22 cellular contexts compared by ENCODE assay signal in the genomic region with DNA sequence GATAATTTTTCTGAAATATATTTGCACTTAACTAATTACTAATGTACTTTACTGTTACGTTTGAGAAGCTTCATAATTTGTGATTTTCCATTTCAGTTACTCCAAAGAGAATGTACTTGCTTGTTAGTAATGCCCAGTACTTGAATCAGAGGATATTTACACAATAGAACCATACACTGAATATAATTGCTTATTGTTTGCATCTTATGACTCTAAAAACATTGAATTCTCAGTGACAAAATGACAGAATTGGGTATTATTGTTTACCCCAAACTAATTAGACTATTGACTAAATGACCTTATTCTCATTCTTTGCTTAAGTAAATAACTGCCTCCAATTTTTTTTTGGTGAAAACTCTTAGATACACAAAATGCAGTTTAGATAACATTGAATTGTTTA. TPM values are rescaled to one million over a fixed set of nuclear protein-coding genes. Genes with fewer than 3 reads are reported as not detected.
DNase-seq lines count a peak whose midpoint lies in the region; ATAC-seq and TF ChIP-seq lines count a peak whose summit lies in the region.
"Had no signal": no experiment of that assay in that cellular context is flagged by ENCODE, and none has a peak within 500 bp of the region (broad histone marks: within the 10 kb centered on the region; RNA-seq: fewer than 3 reads in every experiment).

No MANE protein-coding gene starts in this region.

- no peak for DNase-seq in GM23338 (ENCODE audit: low spot score)
- DNase-seq in dorsolateral prefrontal cortex, result no peak
- DNase-seq in medulla oblongata (ENCODE audit: extremely low spot score), result peak; percentile 79
- peak; percentile 95 for DNase-seq in superior temporal gyrus (ENCODE audit: extremely low spot score)
- no peak for DNase-seq in activated naive CD4-positive, alpha-beta T cell (lab: John Stamatoyannopoulos, UW)
- DNase-seq in NCI-H82 (lab: John Stamatoyannopoulos, UW), result no peak
- DNase-seq: CD4-positive, CD25-positive, alpha-beta regulatory T cell; DMS53; Karpas-422; NCI-H1092; NCI-H1417 treated with DMSO at 0.1 percent for 48 hours; NCI-H1694 treated with DMSO at 0.1 percent for 48 hours; NCI-H2171 treated with DMSO at 0.1 percent for 48 hours; NCI-H345; NCI-H510A treated with DMSO at 0.1 percent for 48 hours; NCI-H748 treated with DMSO at 0.1 percent for 48 hours; PC-9 had no signal

- peaks cover 8% of the 10 kb centered on the region; the same call in 1 of the 2 replicates for H3K36me3 ChIP-seq in GM23338 (ENCODE audit: insufficient read depth)

- no peak for ATAC-seq in GM23338
- no peak for ATAC-seq in activated CD4-positive, CD25-positive, alpha-beta regulatory T cell treated with anti-CD3 and anti-CD28 coated beads, Interleukin-2, amount 50 U/mL, for 24 hours
- ATAC-seq: HepG2, Right ventricle myocardium inferior had no signal

- H3K4me2 ChIP-seq in GM23338, result no peak overlapping the region
- H3K4me2 ChIP-seq: BLaER1, PC-9 had no signal

- H3K4me1 ChIP-seq in GM23338 (ENCODE audit: insufficient read depth), result 0 out of 2 replicates have a peak, but pooled peaks cover 6% of the 10 kb centered on the region
- H3K4me1 ChIP-seq: BLaER1, SJSA1 had no signal

- no peaks in the 10 kb centered on the region for H3K9me2 ChIP-seq in GM23338 (ENCODE audit: insufficient read depth)

- H3K4me3 ChIP-seq in GM23338 (no peak overlapping the region), dorsolateral prefrontal cortex (peak overlapping the region in 17 of 59 donors; percentile 2 to 39 (median 10))
- H3K4me3 ChIP-seq: BLaER1, PC-9, SJSA1 had no signal

- H3K4me1 Mint-ChIP-seq in GM23338, result peaks cover 10% of the 10 kb centered on the region

- no peaks in the 10 kb centered on the region for H3K9me3 Mint-ChIP-seq in GM23338
- H3K9me3 Mint-ChIP-seq: CD4-positive, CD25-positive, alpha-beta regulatory T cell had no signal

- H3K79me2 ChIP-seq in GM23338 (replicated peaks; ENCODE audit: insufficient read depth), result no peaks in the 10 kb centered on the region

- no peaks in the 10 kb centered on the region for H4K20me1 ChIP-seq in GM23338 (replicated peaks; ENCODE audit: insufficient read depth)
- H4K20me1 ChIP-seq: BLaER1 had no signal

- H3K27me3 ChIP-seq in GM23338 (ENCODE audit: insufficient read depth) (no peaks in the 10 kb centered on the region), dorsolateral prefrontal cortex (no peaks in the 10 kb centered on the region)
- H3K27me3 ChIP-seq: BLaER1, SJSA1 had no signal

- H3K36me3 Mint-ChIP-seq in GM23338 (ENCODE audit: low read depth), result peaks cover 37% of the 10 kb centered on the region; the same call in 2 of the 3 replicates

- no peaks in the 10 kb centered on the region for H3K27me3 Mint-ChIP-seq in GM23338 (ENCODE audit: insufficient read depth, low read depth, poor library complexity)
- H3K27me3 Mint-ChIP-seq: CD4-positive, CD25-positive, alpha-beta regulatory T cell had no signal

- H3F3A ChIP-seq in GM23338 (replicated peaks; ENCODE audit: low read depth), result no peaks in the 10 kb centered on the region

- intact Hi-C loops in dorsolateral prefrontal cortex (cut with DNase I), result no loop called here

- TF ChIP-seq CTCF in GM23338 (conservative IDR thresholded peaks at IDR 0.05; ENCODE audit: low read depth in 2 of 2) (no peak), dorsolateral prefrontal cortex (IDR thresholded peaks at IDR 0.05 in 54 of 56, conservative IDR thresholded peaks at IDR 0.05 in 2 of 56; ENCODE audit: low read depth in 1 of 56, partially characterized antibody in 56 of 56) (peak in 1 of 56 donors; percentile 28)

- H2AFZ ChIP-seq in GM23338, result no peak overlapping the region
- H2AFZ ChIP-seq: PC-9 had no signal

- H3K27ac Mint-ChIP-seq in GM23338, result no peak overlapping the region

- H3K4me3 Mint-ChIP-seq in GM23338, result no peak overlapping the region

- H3K27ac ChIP-seq in GM23338 (ENCODE audit: low read depth) (peak overlapping the region; percentile 27; the same call in 1 of the 2 replicates), dorsolateral prefrontal cortex (peak overlapping the region in 58 of 59 donors; percentile 57 to 99 (median 93))
- H3K27ac ChIP-seq: BLaER1, PC-9, SJSA1 had no signal

TF ChIP-seq in GM23338, 12 proteins besides CTCF, POLR2A, EP300 and RAD21 (continues in another document):
- no peak for TF ChIP-seq ZNF114 (CRISPR knock-in tag; IDR thresholded peaks at IDR 0.05)
- TF ChIP-seq, protein P1, sequence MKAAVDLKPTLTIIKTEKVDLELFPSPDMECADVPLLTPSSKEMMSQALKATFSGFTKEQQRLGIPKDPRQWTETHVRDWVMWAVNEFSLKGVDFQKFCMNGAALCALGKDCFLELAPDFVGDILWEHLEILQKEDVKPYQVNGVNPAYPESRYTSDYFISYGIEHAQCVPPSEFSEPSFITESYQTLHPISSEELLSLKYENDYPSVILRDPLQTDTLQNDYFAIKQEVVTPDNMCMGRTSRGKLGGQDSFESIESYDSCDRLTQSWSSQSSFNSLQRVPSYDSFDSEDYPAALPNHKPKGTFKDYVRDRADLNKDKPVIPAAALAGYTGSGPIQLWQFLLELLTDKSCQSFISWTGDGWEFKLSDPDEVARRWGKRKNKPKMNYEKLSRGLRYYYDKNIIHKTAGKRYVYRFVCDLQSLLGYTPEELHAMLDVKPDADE (IDR thresholded peaks at IDR 0.05), result no peak
- TF ChIP-seq, protein P2, sequence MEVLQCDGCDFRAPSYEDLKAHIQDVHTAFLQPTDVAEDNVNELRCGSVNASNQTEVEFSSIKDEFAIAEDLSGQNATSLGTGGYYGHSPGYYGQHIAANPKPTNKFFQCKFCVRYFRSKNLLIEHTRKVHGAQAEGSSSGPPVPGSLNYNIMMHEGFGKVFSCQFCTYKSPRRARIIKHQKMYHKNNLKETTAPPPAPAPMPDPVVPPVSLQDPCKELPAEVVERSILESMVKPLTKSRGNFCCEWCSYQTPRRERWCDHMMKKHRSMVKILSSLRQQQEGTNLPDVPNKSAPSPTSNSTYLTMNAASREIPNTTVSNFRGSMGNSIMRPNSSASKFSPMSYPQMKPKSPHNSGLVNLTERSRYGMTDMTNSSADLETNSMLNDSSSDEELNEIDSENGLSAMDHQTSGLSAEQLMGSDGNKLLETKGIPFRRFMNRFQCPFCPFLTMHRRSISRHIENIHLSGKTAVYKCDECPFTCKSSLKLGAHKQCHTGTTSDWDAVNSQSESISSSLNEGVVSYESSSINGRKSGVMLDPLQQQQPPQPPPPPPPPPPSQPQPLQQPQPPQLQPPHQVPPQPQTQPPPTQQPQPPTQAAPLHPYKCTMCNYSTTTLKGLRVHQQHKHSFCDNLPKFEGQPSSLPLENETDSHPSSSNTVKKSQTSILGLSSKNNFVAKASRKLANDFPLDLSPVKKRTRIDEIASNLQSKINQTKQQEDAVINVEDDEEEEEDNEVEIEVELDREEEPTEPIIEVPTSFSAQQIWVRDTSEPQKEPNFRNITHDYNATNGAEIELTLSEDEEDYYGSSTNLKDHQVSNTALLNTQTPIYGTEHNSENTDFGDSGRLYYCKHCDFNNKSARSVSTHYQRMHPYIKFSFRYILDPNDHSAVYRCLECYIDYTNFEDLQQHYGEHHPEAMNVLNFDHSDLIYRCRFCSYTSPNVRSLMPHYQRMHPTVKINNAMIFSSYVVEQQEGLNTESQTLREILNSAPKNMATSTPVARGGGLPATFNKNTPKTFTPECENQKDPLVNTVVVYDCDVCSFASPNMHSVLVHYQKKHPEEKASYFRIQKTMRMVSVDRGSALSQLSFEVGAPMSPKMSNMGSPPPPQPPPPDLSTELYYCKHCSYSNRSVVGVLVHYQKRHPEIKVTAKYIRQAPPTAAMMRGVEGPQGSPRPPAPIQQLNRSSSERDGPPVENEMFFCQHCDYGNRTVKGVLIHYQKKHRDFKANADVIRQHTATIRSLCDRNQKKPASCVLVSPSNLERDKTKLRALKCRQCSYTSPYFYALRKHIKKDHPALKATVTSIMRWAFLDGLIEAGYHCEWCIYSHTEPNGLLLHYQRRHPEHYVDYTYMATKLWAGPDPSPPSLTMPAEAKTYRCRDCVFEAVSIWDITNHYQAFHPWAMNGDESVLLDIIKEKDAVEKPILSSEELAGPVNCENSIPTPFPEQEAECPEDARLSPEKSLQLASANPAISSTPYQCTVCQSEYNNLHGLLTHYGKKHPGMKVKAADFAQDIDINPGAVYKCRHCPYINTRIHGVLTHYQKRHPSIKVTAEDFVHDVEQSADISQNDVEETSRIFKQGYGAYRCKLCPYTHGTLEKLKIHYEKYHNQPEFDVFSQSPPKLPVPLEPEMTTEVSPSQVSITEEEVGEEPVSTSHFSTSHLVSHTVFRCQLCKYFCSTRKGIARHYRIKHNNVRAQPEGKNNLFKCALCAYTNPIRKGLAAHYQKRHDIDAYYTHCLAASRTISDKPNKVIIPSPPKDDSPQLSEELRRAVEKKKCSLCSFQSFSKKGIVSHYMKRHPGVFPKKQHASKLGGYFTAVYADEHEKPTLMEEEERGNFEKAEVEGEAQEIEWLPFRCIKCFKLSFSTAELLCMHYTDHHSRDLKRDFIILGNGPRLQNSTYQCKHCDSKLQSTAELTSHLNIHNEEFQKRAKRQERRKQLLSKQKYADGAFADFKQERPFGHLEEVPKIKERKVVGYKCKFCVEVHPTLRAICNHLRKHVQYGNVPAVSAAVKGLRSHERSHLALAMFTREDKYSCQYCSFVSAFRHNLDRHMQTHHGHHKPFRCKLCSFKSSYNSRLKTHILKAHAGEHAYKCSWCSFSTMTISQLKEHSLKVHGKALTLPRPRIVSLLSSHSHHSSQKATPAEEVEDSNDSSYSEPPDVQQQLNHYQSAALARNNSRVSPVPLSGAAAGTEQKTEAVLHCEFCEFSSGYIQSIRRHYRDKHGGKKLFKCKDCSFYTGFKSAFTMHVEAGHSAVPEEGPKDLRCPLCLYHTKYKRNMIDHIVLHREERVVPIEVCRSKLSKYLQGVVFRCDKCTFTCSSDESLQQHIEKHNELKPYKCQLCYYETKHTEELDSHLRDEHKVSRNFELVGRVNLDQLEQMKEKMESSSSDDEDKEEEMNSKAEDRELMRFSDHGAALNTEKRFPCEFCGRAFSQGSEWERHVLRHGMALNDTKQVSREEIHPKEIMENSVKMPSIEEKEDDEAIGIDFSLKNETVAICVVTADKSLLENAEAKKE (CRISPR knock-in tag; IDR thresholded peaks at IDR 0.05), result no peak
- TF ChIP-seq NANOG (IDR thresholded peaks at IDR 0.05; ENCODE audit: borderline replicate concordance), result no peak
- TF ChIP-seq EZH2 (IDR thresholded peaks at IDR 0.05; ENCODE audit: low read depth, unreplicated experiment), result no peak
- TF ChIP-seq ZNF331 (CRISPR knock-in tag; IDR thresholded peaks at IDR 0.05; ENCODE audit: low read depth), result no peak

RNA-seq across cellular contexts. Expression of gene CCP110, which starts 8.9 kb away (rescaled TPM):
- 20.9 and 25.4 TPM in 2 replicates for total RNA-seq in GM23338 (2014; rRNA removed; shearing (Covaris generic))
- 8.3 and 10.7 TPM in 2 replicates for polyA plus RNA-seq in GM23338 (2016; fragmentation: Nextera tagmentation; extraction: Ambion mirVana)
- 100 to 1,000 TPM in 50 of 120 experiments, 10 to 100 TPM in 70; 47.2 to 216 (median 93.1) TPM for total RNA-seq in dorsolateral prefrontal cortex

RNA-seq across cellular contexts. Expression of gene GDE1, which starts 10.7 kb away (rescaled TPM):
- 60.1 and 69.3 TPM in 2 replicates for total RNA-seq in GM23338 (2014; rRNA removed; shearing (Covaris generic))
- 30.0 and 30.8 TPM in 2 replicates for polyA plus RNA-seq in GM23338 (2016; fragmentation: Nextera tagmentation; extraction: Ambion mirVana)
- 100 to 1,000 TPM in 1 of 120 experiments, 10 to 100 TPM in 119; 35.8 to 104 (median 76.3) TPM for total RNA-seq in dorsolateral prefrontal cortex

RNA-seq across cellular contexts. Expression of gene VPS35L, which starts 22.9 kb away (rescaled TPM):
- 54.6 and 61.3 TPM in 2 replicates for total RNA-seq in GM23338 (2014; rRNA removed; shearing (Covaris generic))
- polyA plus RNA-seq in GM23338 (2016; fragmentation: Nextera tagmentation; extraction: Ambion mirVana), result 48.0 and 49.7 TPM in 2 replicates
- total RNA-seq in dorsolateral prefrontal cortex, result 100 to 1,000 TPM in 51 of 120 experiments, 10 to 100 TPM in 69; 61.8 to 152 (median 97.7) TPM

Comparison
In these comparisons a context has a peak if more than half of its experiments do, and no peak if none do; other contexts are left out.
1. DNase-seq: peak in medulla oblongata (single experiment) and superior temporal gyrus (single experiment); none in GM23338 (single experiment), dorsolateral prefrontal cortex (0 of 10), activated naive CD4-positive, alpha-beta T cell (0 of 4) and NCI-H82 (single experiment).